3 cellular contexts compared by ENCODE assay signal in the genomic region with DNA sequence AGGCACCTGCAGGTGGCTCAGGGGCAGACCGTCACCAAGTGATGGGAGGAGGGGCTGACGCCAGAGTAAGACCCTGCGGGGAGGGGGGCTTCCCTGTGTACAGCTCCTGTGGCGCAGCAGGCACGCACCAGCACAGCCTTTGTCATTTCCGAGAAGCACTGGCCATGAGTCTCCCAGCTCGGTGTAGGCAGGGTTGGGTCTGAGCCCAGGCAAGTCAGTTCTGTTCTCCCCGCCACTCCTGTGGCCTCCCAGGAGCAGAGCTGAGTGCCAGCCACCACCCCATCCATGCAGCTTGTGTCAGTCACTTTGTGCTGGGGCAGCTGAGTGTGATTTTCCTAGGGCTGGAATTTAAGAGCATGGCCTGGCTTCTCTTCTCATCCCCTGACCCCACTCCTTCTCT.
TF ChIP-seq lines count a peak whose summit lies in the region.

No MANE protein-coding gene starts in this region.

TF ChIP-seq in SK-N-SH, 30 proteins besides CTCF, POLR2A, EP300 and RAD21 (continued from another document):
- TF ChIP-seq NRF1 (IDR thresholded peaks at IDR 0.05; ENCODE audit: low read depth, low read length) = no peak
- no peak for TF ChIP-seq TCF12 (IDR thresholded peaks at IDR 0.05)
- TF ChIP-seq FOXM1 (IDR thresholded peaks at IDR 0.05; ENCODE audit: low read depth) = no peak
- TF ChIP-seq CHD2 (IDR thresholded peaks at IDR 0.05; ENCODE audit: low read length, partially characterized antibody) = no peak

TF ChIP-seq in SK-N-SH treated with all-trans-retinoic acid at 6 μM for 48 hours, 23 proteins besides CTCF, POLR2A, EP300 and RAD21:
- TF ChIP-seq, protein P1, sequence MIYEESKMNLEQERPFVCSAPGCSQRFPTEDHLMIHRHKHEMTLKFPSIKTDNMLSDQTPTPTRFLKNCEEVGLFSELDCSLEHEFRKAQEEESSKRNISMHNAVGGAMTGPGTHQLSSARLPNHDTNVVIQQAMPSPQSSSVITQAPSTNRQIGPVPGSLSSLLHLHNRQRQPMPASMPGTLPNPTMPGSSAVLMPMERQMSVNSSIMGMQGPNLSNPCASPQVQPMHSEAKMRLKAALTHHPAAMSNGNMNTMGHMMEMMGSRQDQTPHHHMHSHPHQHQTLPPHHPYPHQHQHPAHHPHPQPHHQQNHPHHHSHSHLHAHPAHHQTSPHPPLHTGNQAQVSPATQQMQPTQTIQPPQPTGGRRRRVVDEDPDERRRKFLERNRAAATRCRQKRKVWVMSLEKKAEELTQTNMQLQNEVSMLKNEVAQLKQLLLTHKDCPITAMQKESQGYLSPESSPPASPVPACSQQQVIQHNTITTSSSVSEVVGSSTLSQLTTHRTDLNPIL (CRISPR knock-in tag; IDR thresholded peaks at IDR 0.05; ENCODE audit: low read depth) = no peak
- TF ChIP-seq GLIS3 (CRISPR knock-in tag; IDR thresholded peaks at IDR 0.05) = no peak
- no peak for TF ChIP-seq SNAI2 (CRISPR knock-in tag; IDR thresholded peaks at IDR 0.05)
- TF ChIP-seq, protein P2, sequence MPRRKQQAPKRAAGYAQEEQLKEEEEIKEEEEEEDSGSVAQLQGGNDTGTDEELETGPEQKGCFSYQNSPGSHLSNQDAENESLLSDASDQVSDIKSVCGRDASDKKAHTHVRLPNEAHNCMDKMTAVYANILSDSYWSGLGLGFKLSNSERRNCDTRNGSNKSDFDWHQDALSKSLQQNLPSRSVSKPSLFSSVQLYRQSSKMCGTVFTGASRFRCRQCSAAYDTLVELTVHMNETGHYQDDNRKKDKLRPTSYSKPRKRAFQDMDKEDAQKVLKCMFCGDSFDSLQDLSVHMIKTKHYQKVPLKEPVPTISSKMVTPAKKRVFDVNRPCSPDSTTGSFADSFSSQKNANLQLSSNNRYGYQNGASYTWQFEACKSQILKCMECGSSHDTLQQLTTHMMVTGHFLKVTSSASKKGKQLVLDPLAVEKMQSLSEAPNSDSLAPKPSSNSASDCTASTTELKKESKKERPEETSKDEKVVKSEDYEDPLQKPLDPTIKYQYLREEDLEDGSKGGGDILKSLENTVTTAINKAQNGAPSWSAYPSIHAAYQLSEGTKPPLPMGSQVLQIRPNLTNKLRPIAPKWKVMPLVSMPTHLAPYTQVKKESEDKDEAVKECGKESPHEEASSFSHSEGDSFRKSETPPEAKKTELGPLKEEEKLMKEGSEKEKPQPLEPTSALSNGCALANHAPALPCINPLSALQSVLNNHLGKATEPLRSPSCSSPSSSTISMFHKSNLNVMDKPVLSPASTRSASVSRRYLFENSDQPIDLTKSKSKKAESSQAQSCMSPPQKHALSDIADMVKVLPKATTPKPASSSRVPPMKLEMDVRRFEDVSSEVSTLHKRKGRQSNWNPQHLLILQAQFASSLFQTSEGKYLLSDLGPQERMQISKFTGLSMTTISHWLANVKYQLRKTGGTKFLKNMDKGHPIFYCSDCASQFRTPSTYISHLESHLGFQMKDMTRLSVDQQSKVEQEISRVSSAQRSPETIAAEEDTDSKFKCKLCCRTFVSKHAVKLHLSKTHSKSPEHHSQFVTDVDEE (CRISPR knock-in tag; IDR thresholded peaks at IDR 0.05) = no peak
- no peak for TF ChIP-seq OSR1 (CRISPR knock-in tag; IDR thresholded peaks at IDR 0.05)
- no peak for TF ChIP-seq ZFP3 (CRISPR knock-in tag; IDR thresholded peaks at IDR 0.05)
- no peak for TF ChIP-seq BACH2 (CRISPR knock-in tag; IDR thresholded peaks at IDR 0.05; ENCODE audit: borderline replicate concordance)
- TF ChIP-seq CSDC2 (CRISPR knock-in tag; IDR thresholded peaks at IDR 0.05) = no peak
- TF ChIP-seq RARB (CRISPR knock-in tag; IDR thresholded peaks at IDR 0.05) = no peak

TF ChIP-seq in HEK293, 187 proteins besides CTCF, POLR2A, EP300 and RAD21 (continued from another document):
- TF ChIP-seq, protein P3, sequence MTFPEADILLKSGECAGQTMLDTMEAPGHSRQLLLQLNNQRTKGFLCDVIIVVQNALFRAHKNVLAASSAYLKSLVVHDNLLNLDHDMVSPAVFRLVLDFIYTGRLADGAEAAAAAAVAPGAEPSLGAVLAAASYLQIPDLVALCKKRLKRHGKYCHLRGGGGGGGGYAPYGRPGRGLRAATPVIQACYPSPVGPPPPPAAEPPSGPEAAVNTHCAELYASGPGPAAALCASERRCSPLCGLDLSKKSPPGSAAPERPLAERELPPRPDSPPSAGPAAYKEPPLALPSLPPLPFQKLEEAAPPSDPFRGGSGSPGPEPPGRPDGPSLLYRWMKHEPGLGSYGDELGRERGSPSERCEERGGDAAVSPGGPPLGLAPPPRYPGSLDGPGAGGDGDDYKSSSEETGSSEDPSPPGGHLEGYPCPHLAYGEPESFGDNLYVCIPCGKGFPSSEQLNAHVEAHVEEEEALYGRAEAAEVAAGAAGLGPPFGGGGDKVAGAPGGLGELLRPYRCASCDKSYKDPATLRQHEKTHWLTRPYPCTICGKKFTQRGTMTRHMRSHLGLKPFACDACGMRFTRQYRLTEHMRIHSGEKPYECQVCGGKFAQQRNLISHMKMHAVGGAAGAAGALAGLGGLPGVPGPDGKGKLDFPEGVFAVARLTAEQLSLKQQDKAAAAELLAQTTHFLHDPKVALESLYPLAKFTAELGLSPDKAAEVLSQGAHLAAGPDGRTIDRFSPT (tag by site-specific recombination; IDR thresholded peaks at IDR 0.05) = no peak
- no peak for TF ChIP-seq ZNF629 (tag by site-specific recombination; IDR thresholded peaks at IDR 0.05)
